ENCODE assay signal across 15 cellular contexts in genomic region chr15:75053748-75054125, GRCh38. TPM values are rescaled to one million over a fixed set of nuclear protein-coding genes. Genes with fewer than 3 reads are reported as not detected.
DNase-seq lines count a peak whose midpoint lies in the region; ATAC-seq and TF ChIP-seq lines count a peak whose summit lies in the region.
"Had no signal": no experiment of that assay in that cellular context is flagged by ENCODE, and none has a peak within 500 bp of the region (broad histone marks: within the 10 kb centered on the region; RNA-seq: fewer than 3 reads in every experiment).

No MANE protein-coding gene starts in this region.

- H3K4me3 ChIP-seq in KMS-11 (IDR thresholded peaks at IDR 0.05; ENCODE audit: insufficient read depth, low read depth, low read length): no peak overlapping the region
- H3K4me3 ChIP-seq in sigmoid colon: no peak overlapping the region
- H3K4me3 ChIP-seq in PC-3 (ENCODE audit: low read length): no peak overlapping the region
- no peak overlapping the region for H3K4me3 ChIP-seq in brain microvascular endothelial cell (ENCODE audit: low read depth, low read length)
- H3K4me3 ChIP-seq: A549, HAP-1 had no signal

- H3K9me2 ChIP-seq in PC-3 (replicated peaks; ENCODE audit: low read length): no peaks in the 10 kb centered on the region

- H3K9me3 ChIP-seq in sigmoid colon (no peaks in the 10 kb centered on the region), PC-3 (ENCODE audit: low read length) (no peaks in the 10 kb centered on the region)
- H3K9me3 ChIP-seq: A549, BE2C, Caco-2, HAP-1 had no signal

- H4K20me1 ChIP-seq in KMS-11 (ENCODE audit: insufficient read depth): no peaks in the 10 kb centered on the region
- no peaks in the 10 kb centered on the region for H4K20me1 ChIP-seq in PC-3 (ENCODE audit: low read length)

- TF ChIP-seq EP300 in sigmoid colon (IDR thresholded peaks at IDR 0.05): no peak

- H3K4me1 ChIP-seq in KMS-11 (ENCODE audit: low read depth, poor library complexity, severe bottlenecking) (peaks cover 45% of the 10 kb centered on the region), sigmoid colon (peaks cover 0 to 15% (median 13%) of the 10 kb centered on the region in 4 donors), PC-3 (ENCODE audit: insufficient read depth, low read length) (no peaks in the 10 kb centered on the region)
- H3K4me1 ChIP-seq: A549, HAP-1 had no signal

- H3K27ac ChIP-seq in C4-2B (peak overlapping the region; percentile 52), KMS-11 (no peak overlapping the region), sigmoid colon (no peak overlapping the region), PC-3 (ENCODE audit: low read length) (no peak overlapping the region), brain microvascular endothelial cell (no peak overlapping the region)
- H3K27ac ChIP-seq: A549 had no signal

- intact Hi-C loops in left colon (cut with DNase I, micrococcal nuclease): no loop called here
- intact Hi-C loops in sigmoid colon (cut with DNase I): no loop called here
- intact Hi-C loops in PC-3 (cut with micrococcal nuclease): no loop called here

- H3K36me3 ChIP-seq in KMS-11 (ENCODE audit: insufficient read depth): no peaks in the 10 kb centered on the region
- no peaks in the 10 kb centered on the region for H3K36me3 ChIP-seq in sigmoid colon
- no peaks in the 10 kb centered on the region for H3K36me3 ChIP-seq in PC-3 (ENCODE audit: low read depth, low read length)
- H3K36me3 ChIP-seq in brain microvascular endothelial cell (replicated peaks): no peaks in the 10 kb centered on the region

- H3K9ac ChIP-seq in KMS-11 (no peak overlapping the region), PC-3 (ENCODE audit: low read length) (no peak overlapping the region)

- no peak for TF ChIP-seq POLR2A in sigmoid colon (IDR thresholded peaks at IDR 0.05)

- POLR2A ChIA-PET in PC-3 (lab: Charles Lee; ENCODE audit: unreplicated experiment): no interaction called here

- H2AFZ ChIP-seq in KMS-11 (ENCODE audit: low read depth) (no peak overlapping the region), PC-3 (ENCODE audit: low read length) (no peak overlapping the region)

- H3F3A ChIP-seq in PC-3 (ENCODE audit: low read length, unreplicated experiment): no peaks in the 10 kb centered on the region

- DNase-seq in left colon (no peak), sigmoid colon (peak; percentile 19), PC-3 (no peak), brain microvascular endothelial cell (no peak), NCI-H1092 (lab: John Stamatoyannopoulos, UW) (no peak)
- DNase-seq: BE2C; Caco-2; CD8-positive, alpha-beta memory T cell; DMS53; GF-D8; HFFc6 had no signal

- no peaks in the 10 kb centered on the region for H3K79me2 ChIP-seq in KMS-11 (ENCODE audit: insufficient read depth, low read depth)
- H3K79me2 ChIP-seq in PC-3 (ENCODE audit: low read length): no peaks in the 10 kb centered on the region

- CTCF ChIA-PET in PC-3 (lab: Charles Lee): no interaction called here

- H3K4me2 ChIP-seq in KMS-11: peak overlapping the region; percentile 38
- H3K4me2 ChIP-seq in PC-3 (ENCODE audit: low read length): no peak overlapping the region
- H3K4me2 ChIP-seq: A549 had no signal

- WGBS in sigmoid colon, 2 donors: 57 to 92% methylated on average over 7 of the region's 7 CpGs

- in situ Hi-C loops in brain microvascular endothelial cell (cut with HindIII; ENCODE audit: low pct_ligation_motif_present, low sequenced_read_pairs): no loop called here

- ATAC-seq in left colon: peak; percentile 43
- no peak for ATAC-seq in PC-3
- ATAC-seq: A549 had no signal

- H3K27me3 ChIP-seq in KMS-11 (ENCODE audit: insufficient read depth, low read depth) (no peaks in the 10 kb centered on the region), sigmoid colon (no peaks in the 10 kb centered on the region), PC-3 (ENCODE audit: low read length) (no peaks in the 10 kb centered on the region), brain microvascular endothelial cell (replicated peaks) (no peaks in the 10 kb centered on the region)
- H3K27me3 ChIP-seq: BE2C had no signal

- BruUV-seq in PC-3 (replicated peaks; lab: Mats Ljungman, UMichigan): no TSS peak

- TF ChIP-seq CTCF in C4-2B (conservative IDR thresholded peaks at IDR 0.05): no peak
- TF ChIP-seq CTCF in KMS-11 (conservative IDR thresholded peaks at IDR 0.05; ENCODE audit: low read depth, low read length): no peak
- TF ChIP-seq CTCF in sigmoid colon (IDR thresholded peaks at IDR 0.05): no peak
- TF ChIP-seq CTCF in PC-3 (conservative IDR thresholded peaks at IDR 0.05; ENCODE audit: low read depth, low read length): no peak
- TF ChIP-seq CTCF in brain microvascular endothelial cell (IDR thresholded peaks at IDR 0.05; ENCODE audit: low read depth, low read length, missing control alignments): no peak

RNA-seq across cellular contexts. Expression of gene PPCDC, which starts 30.3 kb away (rescaled TPM):
- 10 to 100 TPM; 11.1 to 13.6 TPM for total RNA-seq in left colon
- total RNA-seq in sigmoid colon: 10 to 100 TPM in 2 of 4 donors, 1 to 10 TPM in 2; 7.9 to 18.9 (median 12.0) TPM
- polyA plus RNA-seq in sigmoid colon: 10 to 100 TPM; 16.2 to 37.0 (median 31.2) TPM
- 31.0 and 31.5 TPM in 2 replicates for total RNA-seq in PC-3 (2014; rRNA removed)

RNA-seq across cellular contexts. Expression of gene SCAMP5, which starts 58.4 kb away (rescaled TPM):
- total RNA-seq in left colon: 1 to 10 TPM; 4.5 to 8.6 TPM
- 1 to 10 TPM; 1.3 to 4.6 (median 2.9) TPM for total RNA-seq in sigmoid colon
- polyA plus RNA-seq in sigmoid colon: 10 to 100 TPM in 2 of 3 donors, 1 to 10 TPM in 1; 2.4 to 26.5 (median 18.3) TPM
- 7.0 and 9.0 TPM in 2 replicates for total RNA-seq in PC-3 (2014; rRNA removed)
